ENCODE assay signal across 21 cellular contexts in the genomic region with DNA sequence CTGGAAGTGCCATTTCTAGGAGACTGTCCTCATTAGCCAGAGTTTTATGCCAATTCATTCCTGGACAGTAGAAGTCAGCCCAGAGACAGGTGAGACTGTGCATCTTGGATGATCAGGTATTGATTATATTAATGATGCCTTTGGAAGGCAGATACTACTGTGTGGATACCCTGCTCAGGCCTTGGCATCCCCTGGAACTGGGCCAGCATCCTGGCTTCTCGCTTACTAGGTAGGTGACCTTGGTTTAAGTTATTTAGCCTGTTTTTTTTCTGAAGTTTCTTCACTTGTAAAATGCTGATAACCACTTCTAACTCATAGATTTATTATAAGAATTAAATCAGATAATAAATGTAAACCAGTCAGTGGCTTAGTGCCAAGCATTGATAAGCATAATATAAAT.
DNase-seq lines count a peak whose midpoint lies in the region; ATAC-seq and TF ChIP-seq lines count a peak whose summit lies in the region.
"Had no signal": no experiment of that assay in that cellular context is flagged by ENCODE, and none has a peak within 500 bp of the region (broad histone marks: within the 10 kb centered on the region; RNA-seq: fewer than 3 reads in every experiment).

No MANE protein-coding gene starts in this region.

- H3K27ac ChIP-seq in cardiac muscle cell (peak overlapping the region; percentile 75), right atrium auricular region (no peak overlapping the region), endodermal cell (ENCODE audit: low read depth, low read length) (no peak overlapping the region)
- H3K27ac ChIP-seq: 22Rv1, BLaER1, C4-2B, GM23248 had no signal

- no peak overlapping the region for H3K4me3 ChIP-seq in cardiac muscle cell
- H3K4me3 ChIP-seq in right atrium auricular region: no peak overlapping the region
- H3K4me3 ChIP-seq in endodermal cell (ENCODE audit: low read length): no peak overlapping the region
- H3K4me3 ChIP-seq in H7 (ENCODE audit: insufficient read depth, low read depth, low read length): no peak overlapping the region
- H3K4me3 ChIP-seq: BLaER1, GM12878, GM23248 had no signal

- no peaks in the 10 kb centered on the region for H3K36me3 Mint-ChIP-seq in endodermal cell (ENCODE audit: low read depth)
- H3K36me3 Mint-ChIP-seq: CD4-positive, CD25-positive, alpha-beta regulatory T cell; CD8-positive, alpha-beta T cell had no signal

- no peak for DNase-seq in cardiac muscle cell (ENCODE audit: low read depth in 1 of 2, low spot score in 1 of 2)
- DNase-seq in right atrium auricular region (ENCODE audit: low spot score): no peak
- no peak for DNase-seq in endodermal cell
- peak; percentile 60 for DNase-seq in sciatic nerve (ENCODE audit: low spot score)
- DNase-seq in H7: no peak
- DNase-seq in NCI-H1092 treated with DMSO at 0.1 percent for 48 hours (lab: John Stamatoyannopoulos, UW): no peak
- DNase-seq in epidermal melanocyte (ENCODE audit: insufficient read length, low spot score): no peak
- no peak for DNase-seq in NCI-H2196 treated with DMSO at 0.1 percent for 48 hours (lab: John Stamatoyannopoulos, UW; ENCODE audit: unreplicated experiment)
- DNase-seq: Caco-2; CD4-positive, CD25-positive, alpha-beta regulatory T cell; CD8-positive, alpha-beta T cell; DMS79; EL; GDM1; HCEC 1CT had no signal

- 100% methylated on average over 1 of the region's 1 CpG; no CpG with 5 or more reads in 1 of the 2 experiments for WGBS in endodermal cell (ENCODE audit: insufficient coverage in 1 of 2, insufficient read length in 1 of 2), 2 experiments

- H3K9ac ChIP-seq in endodermal cell (ENCODE audit: extremely low read depth, low read length, poor library complexity, severe bottlenecking): no peak overlapping the region
- H3K9ac ChIP-seq: BLaER1, GM23248 had no signal

- H3K36me3 ChIP-seq in cardiac muscle cell (no peaks in the 10 kb centered on the region), right atrium auricular region (no peaks in the 10 kb centered on the region), endodermal cell (ENCODE audit: control insufficient read depth, insufficient read depth, low read length) (no peaks in the 10 kb centered on the region), H7 (replicated peaks; ENCODE audit: control insufficient read depth, insufficient read depth, low read length) (no peaks in the 10 kb centered on the region)
- H3K36me3 ChIP-seq: BLaER1 had no signal

- TF ChIP-seq CTCF in cardiac muscle cell (IDR thresholded peaks at IDR 0.05; ENCODE audit: low read depth, low read length) (no peak), right atrium auricular region (IDR thresholded peaks at IDR 0.05) (no peak), endodermal cell (conservative IDR thresholded peaks at IDR 0.05) (no peak)

- peaks cover 38% of the 10 kb centered on the region for H3K4me1 ChIP-seq in cardiac muscle cell (ENCODE audit: low read depth)
- H3K4me1 ChIP-seq in right atrium auricular region: no peaks in the 10 kb centered on the region
- no peaks in the 10 kb centered on the region for H3K4me1 ChIP-seq in endodermal cell (ENCODE audit: control insufficient read depth, insufficient read depth, low read length)
- H3K4me1 ChIP-seq: BLaER1 had no signal

- peak overlapping the region; percentile 22 for H3K27ac Mint-ChIP-seq in endodermal cell
- H3K27ac Mint-ChIP-seq: B cell; CD4-positive, CD25-positive, alpha-beta regulatory T cell; CD8-positive, alpha-beta T cell had no signal

- no peak overlapping the region for H3K4me3 Mint-ChIP-seq in endodermal cell
- H3K4me3 Mint-ChIP-seq: B cell; CD4-positive, CD25-positive, alpha-beta regulatory T cell; CD8-positive, alpha-beta T cell had no signal

- H3K27me3 ChIP-seq in cardiac muscle cell: no peaks in the 10 kb centered on the region
- no peaks in the 10 kb centered on the region for H3K27me3 ChIP-seq in right atrium auricular region
- peaks cover 59% of the 10 kb centered on the region for H3K27me3 ChIP-seq in endodermal cell (ENCODE audit: control insufficient read depth, insufficient read depth, low read length, poor library complexity, severe bottlenecking)
- H3K27me3 ChIP-seq in H7 (ENCODE audit: control insufficient read depth, insufficient read depth, low read length): no peaks in the 10 kb centered on the region
- H3K27me3 ChIP-seq: BLaER1 had no signal

- peaks cover 19% of the 10 kb centered on the region for H3K4me1 Mint-ChIP-seq in endodermal cell
- H3K4me1 Mint-ChIP-seq: B cell; CD4-positive, CD25-positive, alpha-beta regulatory T cell had no signal

- ATAC-seq in sciatic nerve: no peak
- ATAC-seq: CD8-positive, alpha-beta T cell; GM12878 had no signal

- intact Hi-C loops in sciatic nerve (cut with DNase I): no loop called here

- H3K9me3 ChIP-seq in cardiac muscle cell (ENCODE audit: low read depth) (no peaks in the 10 kb centered on the region), right atrium auricular region (no peaks in the 10 kb centered on the region), endodermal cell (ENCODE audit: control insufficient read depth, low read length) (no peaks in the 10 kb centered on the region)
- H3K9me3 ChIP-seq: BLaER1, Caco-2 had no signal

- no peaks in the 10 kb centered on the region for H3K9me3 Mint-ChIP-seq in endodermal cell
- H3K9me3 Mint-ChIP-seq: CD8-positive, alpha-beta T cell had no signal

- H3K27me3 Mint-ChIP-seq in endodermal cell (ENCODE audit: insufficient read depth): peaks cover 50% of the 10 kb centered on the region
- H3K27me3 Mint-ChIP-seq: B cell; CD4-positive, CD25-positive, alpha-beta regulatory T cell had no signal
